In the genomic region with DNA sequence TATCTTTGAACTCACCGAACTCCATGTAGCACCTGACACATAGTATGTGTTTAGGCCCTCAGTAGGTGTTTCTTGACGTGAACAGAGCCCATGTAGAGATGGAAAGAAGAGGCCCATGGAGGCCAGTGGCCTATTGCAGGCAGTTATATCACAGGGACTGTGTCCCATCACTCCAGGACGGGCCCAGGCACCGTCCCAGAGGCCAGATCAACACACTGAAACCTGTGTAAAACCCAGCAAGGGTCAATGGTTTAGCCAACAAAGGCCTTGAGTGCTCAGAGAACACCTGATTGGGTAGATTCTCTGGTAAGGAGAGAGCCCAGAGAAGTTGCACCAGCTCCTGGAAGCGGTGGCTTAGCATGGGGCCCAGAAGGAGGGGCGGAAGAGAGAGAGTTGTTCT, we compare ENCODE assay signal across 1 cellular context.
TF ChIP-seq lines count a peak whose summit lies in the region.

No MANE protein-coding gene starts in this region.

TF ChIP-seq in IMR-90, 13 proteins besides CTCF, POLR2A, EP300 and RAD21:
- no peak for TF ChIP-seq RCOR1 (IDR thresholded peaks at IDR 0.05; ENCODE audit: insufficient replicate concordance, low read length)
- TF ChIP-seq BHLHE40 (IDR thresholded peaks at IDR 0.05; ENCODE audit: low read depth, low read length), result no peak
- no peak for TF ChIP-seq MAZ (IDR thresholded peaks at IDR 0.05; ENCODE audit: borderline replicate concordance, low read depth, low read length)
- TF ChIP-seq CEBPB (IDR thresholded peaks at IDR 0.05; ENCODE audit: low read depth, low read length), result no peak
